1 cellular context compared by ENCODE assay signal in genomic region chr14:89351364-89351957, GRCh38.
TF ChIP-seq lines count a peak whose summit lies in the region.

No MANE protein-coding gene starts in this region.

TF ChIP-seq in GM12878, 131 proteins besides CTCF, POLR2A, EP300 and RAD21 (continued from another document):
- peak; percentile 89 for TF ChIP-seq ZNF687 (IDR thresholded peaks at IDR 0.05)
